Comparison of ENCODE assay signal across 1 cellular context in genomic region chrX:53073115-53073581, GRCh38.
A peak's percentile ranks its signal among the peaks of the same experiment; 100 is the strongest.
TF ChIP-seq lines count a peak whose summit lies in the region.

No MANE protein-coding gene starts in this region.

TF ChIP-seq in HepG2, 621 proteins besides CTCF, POLR2A, EP300 and RAD21:
- TF ChIP-seq ZNF558 (CRISPR knock-in tag; IDR thresholded peaks at IDR 0.05; ENCODE audit: borderline replicate concordance) (no peak), ZNF362 (CRISPR knock-in tag; IDR thresholded peaks at IDR 0.05; ENCODE audit: borderline replicate concordance) (peak; percentile 50; the same call in 1 of the 2 replicates)
